Comparison of ENCODE assay signal across 1 cellular context in genomic region chr7:2314209-2314955, GRCh38.
TF ChIP-seq lines count a peak whose summit lies in the region.

Gene SNX8, minus strand, starts transcription at chr7:2314441. Its CDS starts 20 bp downstream, at chr7:2314421.

TF ChIP-seq in K562, 482 proteins besides CTCF, POLR2A, EP300 and RAD21 (continued from another document and continues in another):
- TF ChIP-seq PRDM10 (IDR thresholded peaks at IDR 0.05; ENCODE audit: partially characterized antibody) (peak; percentile 11), ELF4 (CRISPR knock-in tag; IDR thresholded peaks at IDR 0.05) (peak; percentile 77), SIN3A (IDR thresholded peaks at IDR 0.05; ENCODE audit: borderline replicate concordance in 2 of 2, control insufficient read depth in 1 of 2, low read depth in 2 of 2, low read length in 2 of 2) (peak in 1 of 2 experiments; percentile 88; a peak in 2 of 4 replicates), GATAD2A (IDR thresholded peaks at IDR 0.05) (peak; percentile 96), FOXK2 (conservative IDR thresholded peaks at IDR 0.05 in 1 of 2, IDR thresholded peaks at IDR 0.05 in 1 of 2; ENCODE audit: low read depth in 2 of 2) (peak in 1 of 2 experiments; percentile 53; a peak in 2 of 4 replicates), ZFP1 (CRISPR knock-in tag; IDR thresholded peaks at IDR 0.05) (no peak), TFE3 (CRISPR knock-in tag; IDR thresholded peaks at IDR 0.05) (peak; percentile 89), BRD4 (IDR thresholded peaks at IDR 0.05) (no peak), SLC30A9 (CRISPR knock-in tag; IDR thresholded peaks at IDR 0.05) (no peak), EGR1 (conservative IDR thresholded peaks at IDR 0.05) (peak; percentile 98), CTBP1 (IDR thresholded peaks at IDR 0.05; ENCODE audit: borderline replicate concordance) (peak; percentile 87), TEAD4 (IDR thresholded peaks at IDR 0.05; ENCODE audit: low read length) (no peak), TEAD4 (CRISPR knock-in tag; IDR thresholded peaks at IDR 0.05; ENCODE audit: borderline replicate concordance) (no peak), FOSL1 (tag; conservative IDR thresholded peaks at IDR 0.05) (no peak), ETS1 (conservative IDR thresholded peaks at IDR 0.05; ENCODE audit: control insufficient read depth, low read depth, low read length) (peak; percentile 90), NRF1 (conservative IDR thresholded peaks at IDR 0.05 in 1 of 2, IDR thresholded peaks at IDR 0.05 in 1 of 2) (peak; percentile 76 to 82; a peak in 3 of 4 replicates), ZNF609 (CRISPR knock-in tag; IDR thresholded peaks at IDR 0.05; ENCODE audit: borderline replicate concordance) (no peak), RNF2 (IDR thresholded peaks at IDR 0.05) (no peak), ZNF696 (CRISPR knock-in tag; conservative IDR thresholded peaks at IDR 0.05) (no peak), USF1 (CRISPR knock-in tag; IDR thresholded peaks at IDR 0.05) (peak; percentile 92), MTF1 (CRISPR knock-in tag; IDR thresholded peaks at IDR 0.05; ENCODE audit: borderline replicate concordance) (no peak), ZNF707 (CRISPR knock-in tag; conservative IDR thresholded peaks at IDR 0.05) (no peak), NR3C1 (CRISPR knock-in tag; IDR thresholded peaks at IDR 0.05) (0 out of 2 replicates have a peak, but pooled peaks have one; percentile 10), FUS (optimal IDR thresholded peaks at IDR 0.05; ENCODE audit: low read depth, low read length) (no peak), BHLHE40 (IDR thresholded peaks at IDR 0.05; ENCODE audit: low read length) (peak; percentile 90), TRIM24 (IDR thresholded peaks at IDR 0.05) (peak in 1 of 2 experiments; percentile 22; a peak in 1 of 4 replicates), SRSF7 (optimal IDR thresholded peaks at IDR 0.05; ENCODE audit: low read depth, low read length) (no peak), TRIM28 (IDR thresholded peaks at IDR 0.05) (no peak), MYBL2 (IDR thresholded peaks at IDR 0.05; ENCODE audit: low read depth) (no peak), MYBL2 (CRISPR knock-in tag; IDR thresholded peaks at IDR 0.05; ENCODE audit: borderline replicate concordance) (no peak; the same call in 1 of the 2 replicates), ZBED1 (IDR thresholded peaks at IDR 0.05) (no peak), ZNF398 (CRISPR knock-in tag; IDR thresholded peaks at IDR 0.05) (no peak), JUND (IDR thresholded peaks at IDR 0.05; ENCODE audit: borderline replicate concordance, low read depth, low read length) (no peak), JUND (tag; IDR thresholded peaks at IDR 0.05; ENCODE audit: borderline replicate concordance, low read depth, low read length) (no peak), HMGXB4 (CRISPR knock-in tag; IDR thresholded peaks at IDR 0.05) (peak; percentile 53; the same call in 1 of the 2 replicates), ZEB2 (IDR thresholded peaks at IDR 0.05) (peak; percentile 94), GMEB1 (CRISPR knock-in tag; IDR thresholded peaks at IDR 0.05) (peak; percentile 41; the same call in 1 of the 2 replicates), LARP7 (IDR thresholded peaks at IDR 0.05) (peak; percentile 48; the same call in 1 of the 2 replicates), EP400 (IDR thresholded peaks at IDR 0.05) (peak; percentile 70; the same call in 1 of the 2 replicates), NBN (IDR thresholded peaks at IDR 0.05; ENCODE audit: low read depth) (peak; percentile 55; the same call in 1 of the 2 replicates), TSC22D4 (tag; IDR thresholded peaks at IDR 0.05) (no peak), SP1 (CRISPR knock-in tag; IDR thresholded peaks at IDR 0.05) (peak; percentile 94), POLR2G (IDR thresholded peaks at IDR 0.05; ENCODE audit: low read depth, low read length) (peak; percentile 87), ZNF75A (CRISPR knock-in tag; IDR thresholded peaks at IDR 0.05) (no peak), RBM15 (IDR thresholded peaks at IDR 0.05; ENCODE audit: insufficient read depth, low read length) (no peak), XRCC4 (IDR thresholded peaks at IDR 0.05; ENCODE audit: extremely low read depth, insufficient read depth, insufficient read length) (no peak), MTA2 (IDR thresholded peaks at IDR 0.05; ENCODE audit: low read depth) (peak; percentile 64; the same call in 1 of the 2 replicates), ZNF431 (CRISPR knock-in tag; IDR thresholded peaks at IDR 0.05) (no peak), CHCHD3 (CRISPR knock-in tag; IDR thresholded peaks at IDR 0.05) (no peak)
